In genomic region chr10:45326864-45327263, GRCh38 we compare ENCODE assay signal across 19 cellular contexts. TPM values are rescaled to one million over a fixed set of nuclear protein-coding genes. Genes with fewer than 3 reads are reported as not detected.
"Had no signal": no experiment of that assay in that cellular context is flagged by ENCODE, and none has a peak within 500 bp of the region (broad histone marks: within the 10 kb centered on the region; RNA-seq: fewer than 3 reads in every experiment).

No MANE protein-coding gene starts in this region.

RNA-seq across cellular contexts. Expression of gene OR13A1, which starts 11.5 kb away (rescaled TPM):
- total RNA-seq: kidney, kidney epithelial cell, left cardiac atrium, left colon, left lobe of liver, left lung, left ventricle myocardium inferior, left ventricle myocardium superior, lower lobe of right lung, lung microvascular endothelial cell, mammary epithelial cell, mesenteric fat pad, mucosa of descending colon, mucosa of gallbladder, myocyte had no signal
- polyA plus RNA-seq: hepatocyte, immature natural killer cell, keratinocyte, liver, mammary epithelial cell had no signal

RNA-seq across cellular contexts. Expression of gene ALOX5, which starts 47.2 kb away (rescaled TPM):
- total RNA-seq: lung microvascular endothelial cell, myocyte had no signal
- polyA plus RNA-seq: keratinocyte, mammary epithelial cell had no signal
